ENCODE assay signal across 8 cellular contexts in the genomic region with DNA sequence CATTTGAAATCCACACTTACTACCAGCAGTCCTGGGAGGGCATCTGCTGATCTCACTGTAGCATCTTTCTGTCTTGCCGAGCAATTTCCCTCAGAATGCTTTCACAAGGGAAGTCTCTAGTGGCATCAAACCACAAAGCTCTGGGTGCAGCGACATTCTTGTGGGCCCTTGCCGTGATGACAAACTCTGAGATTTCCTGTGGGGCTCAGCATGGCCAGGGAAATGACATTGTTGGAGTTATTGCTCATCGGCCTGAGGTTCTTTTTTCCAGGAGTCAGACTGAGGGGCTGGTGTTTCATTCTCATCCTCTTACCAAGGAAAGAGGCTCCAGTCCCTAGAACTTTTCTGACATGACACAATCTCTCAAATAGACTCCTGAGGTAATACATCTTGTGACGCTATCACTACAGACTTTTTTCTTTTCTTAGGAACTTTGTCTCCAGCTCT. TPM values are rescaled to one million over a fixed set of nuclear protein-coding genes. Genes with fewer than 3 reads are reported as not detected.
A peak's percentile ranks its signal among the peaks of the same experiment; 100 is the strongest.
DNase-seq lines count a peak whose midpoint lies in the region; ATAC-seq and TF ChIP-seq lines count a peak whose summit lies in the region.

No MANE protein-coding gene starts in this region.

- peak; percentile 76 for ATAC-seq in GM19463 (IDR thresholded peaks at IDR 0.05; ENCODE audit: unreplicated experiment)

- no peaks in the 10 kb centered on the region for H3K27me3 Mint-ChIP-seq in activated CD4-positive, alpha-beta memory T cell treated with anti-CD3 and anti-CD28 coated beads for 36 hours

- CTCF ChIA-PET in A673 (lab: Charles Lee) = interaction anchor here (0.8 kb wide), 1 partner anchor 94 kb away, joined by 4 read pairs; no protein-coding TSS in a partner anchor
- CTCF ChIA-PET in activated CD4-positive, alpha-beta memory T cell treated with anti-CD3 and anti-CD28 coated beads for 36 hours (lab: Charles Lee) = interaction anchor here (0.7 to 8.2 kb wide), 7 partner anchors 10 to 104 kb away, joined by 3 to 89 read pairs (median 6); a partner anchor contains a TSS

- no peaks in the 10 kb centered on the region for H3K9me3 ChIP-seq in A673 (ENCODE audit: low read depth, low read length, poor library complexity, severe bottlenecking)

- TF ChIP-seq CTCF in A673 (conservative IDR thresholded peaks at IDR 0.05; ENCODE audit: low read depth, low read length) (no peak), fibroblast of pulmonary artery (IDR thresholded peaks at IDR 0.05; ENCODE audit: low read length, missing control alignments) (no peak)

- peak overlapping the region; percentile 73 for H3K27ac Mint-ChIP-seq in activated CD4-positive, alpha-beta memory T cell treated with anti-CD3 and anti-CD28 coated beads for 36 hours

- POLR2A ChIA-PET in A673 (lab: Charles Lee; ENCODE audit: low non-redundant PET) = no interaction called here
- POLR2A ChIA-PET in activated CD4-positive, alpha-beta memory T cell treated with anti-CD3 and anti-CD28 coated beads for 36 hours (lab: Charles Lee) = interaction anchor here (0.6 to 1.8 kb wide), 3 partner anchors 10 to 115 kb away, joined by 3 to 7 read pairs (median 4); no protein-coding TSS in a partner anchor

- peaks cover 7% of the 10 kb centered on the region for H3K36me3 Mint-ChIP-seq in activated CD4-positive, alpha-beta memory T cell treated with anti-CD3 and anti-CD28 coated beads for 36 hours

- intact Hi-C loops in A673 (cut with micrococcal nuclease; ENCODE audit: unreplicated experiment) = no loop called here
- intact Hi-C loops in activated CD4-positive, alpha-beta memory T cell treated with anti-CD3 and anti-CD28 coated beads for 36 hours (cut with micrococcal nuclease) = loop anchor here (1.0 to 5.0 kb wide), 5 partner anchors 8 to 311 kb away; a partner anchor contains a TSS

- no peaks in the 10 kb centered on the region for H3K9me3 Mint-ChIP-seq in activated CD4-positive, alpha-beta memory T cell treated with anti-CD3 and anti-CD28 coated beads for 36 hours

- H3K27me3 ChIP-seq in A673 (replicated peaks; ENCODE audit: insufficient read depth, low read depth, low read length, poor library complexity) = no peaks in the 10 kb centered on the region

- H3K4me3 ChIP-seq in A673 (ENCODE audit: low read depth, low read length, poor library complexity, severe bottlenecking) (no peak overlapping the region), fibroblast of pulmonary artery (replicated peaks; ENCODE audit: low read depth, low read length) (no peak overlapping the region)

- H3K27ac ChIP-seq in A673 (ENCODE audit: low read depth, low read length, poor library complexity, severe bottlenecking) = peak overlapping the region; percentile 38

- H3K4me1 ChIP-seq in A673 (ENCODE audit: insufficient read depth, low read length, poor library complexity, severe bottlenecking) = peaks cover 12% of the 10 kb centered on the region

- DNase-seq in A673 (ENCODE audit: low spot score) = peak; percentile 91
- peak; percentile 95 for DNase-seq in LHCN-M2 (ENCODE audit: low read depth)
- peak; percentile 90 for DNase-seq in activated CD4-positive, alpha-beta memory T cell treated with anti-CD3 and anti-CD28 coated beads for 36 hours
- DNase-seq in fibroblast of pulmonary artery (ENCODE audit: low read depth) = peak; percentile 85
- peak; percentile 39 for DNase-seq in stimulated activated CD4-positive, alpha-beta T cell treated with anti-CD3 and anti-CD28 coated beads, Interleukin-4, amount 100 ng/mL, for 1 hour
- no peak for DNase-seq in OCI-M1 (lab: John Stamatoyannopoulos, UW)
- DNase-seq in hippocampal formation (lab: John Stamatoyannopoulos, UW) = no peak

- H3K4me1 Mint-ChIP-seq in activated CD4-positive, alpha-beta memory T cell treated with anti-CD3 and anti-CD28 coated beads for 36 hours (ENCODE audit: low read depth) = peaks cover 41% of the 10 kb centered on the region

- no peaks in the 10 kb centered on the region for H3K36me3 ChIP-seq in A673 (ENCODE audit: insufficient read depth, low read length, poor library complexity, severe bottlenecking)

- no peak overlapping the region for H3K4me3 Mint-ChIP-seq in activated CD4-positive, alpha-beta memory T cell treated with anti-CD3 and anti-CD28 coated beads for 36 hours

- BruUV-seq in A673 (replicated peaks; lab: Mats Ljungman, UMichigan) = no TSS peak

RNA-seq across cellular contexts. Expression of a gene that starts 51.4 kb away (rescaled TPM):
- total RNA-seq in A673 (2021) (81.2 and 94.1 TPM in 2 replicates), LHCN-M2 (2014; rRNA removed) (82.8 and 85.9 TPM in 2 replicates)
- 92.3 TPM for polyA plus RNA-seq in LHCN-M2 (2012)
- 10 to 100 TPM; 50.1 to 54.6 TPM for total RNA-seq in activated CD4-positive, alpha-beta memory T cell treated with anti-CD3 and anti-CD28 coated beads for 36 hours

Comparison
In these comparisons a context has a peak if more than half of its experiments do, and no peak if none do; other contexts are left out.
1. DNase-seq: peak in A673 (single experiment), LHCN-M2 (single experiment), activated CD4-positive, alpha-beta memory T cell treated with anti-CD3 and anti-CD28 coated beads for 36 hours (single experiment), fibroblast of pulmonary artery (single experiment) and stimulated activated CD4-positive, alpha-beta T cell treated with anti-CD3 and anti-CD28 coated beads, Interleukin-4, amount 100 ng/mL, for 1 hour (single experiment); none in OCI-M1 (single experiment) and hippocampal formation (0 of 2).